Comparison of ENCODE assay signal across 14 cellular contexts in the genomic region with DNA sequence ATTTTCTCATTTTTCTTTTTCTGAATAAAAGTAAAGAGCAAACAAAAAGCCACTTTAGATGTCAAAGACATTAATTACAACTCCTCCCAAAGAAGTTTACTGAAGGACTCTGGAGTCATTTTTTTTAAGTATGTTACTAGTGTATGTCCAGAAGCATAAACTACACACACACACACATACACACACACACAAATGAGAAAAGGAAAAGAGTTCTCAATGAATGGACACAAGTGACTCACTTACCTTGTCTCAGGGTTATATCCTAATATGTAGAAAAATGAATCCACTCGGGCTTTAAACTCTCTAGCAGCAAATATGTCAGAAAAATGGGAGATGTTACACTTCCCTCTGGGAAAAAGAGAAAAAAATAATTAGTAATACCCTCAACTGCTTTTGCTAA.
DNase-seq lines count a peak whose midpoint lies in the region; ATAC-seq and TF ChIP-seq lines count a peak whose summit lies in the region.
"Had no signal": no experiment of that assay in that cellular context is flagged by ENCODE, and none has a peak within 500 bp of the region (broad histone marks: within the 10 kb centered on the region; RNA-seq: fewer than 3 reads in every experiment).

No MANE protein-coding gene starts in this region.

- H3K27ac Mint-ChIP-seq in T-helper 1 cell treated with Interleukin-12 subunit alpha and Interleukin-12 subunit beta and Interleukin-4 antibody, amounts not matched to agents 30 μg/mL and 1 μg/mL, for 36 hours, result peak overlapping the region; percentile 55
- peak overlapping the region; percentile 96 for H3K27ac Mint-ChIP-seq in activated T-helper 17 cell treated with anti-CD3 and anti-CD28 coated beads, Interleukin-2, amount 50 U/mL, for 72 hours
- peak overlapping the region; percentile 37 for H3K27ac Mint-ChIP-seq in stimulated activated naive B cell treated with anti-CD40 and anti-IgM and Interleukin-4, amounts not matched to agents 10 μg/mL and 1 μg/mL and 100 μg/mL, for 72 hours

- no peaks in the 10 kb centered on the region for H3K27me3 ChIP-seq in Karpas-422 (ENCODE audit: low read length)

- no peak overlapping the region for H3K9ac ChIP-seq in Karpas-422 (ENCODE audit: low read length)

- peak; percentile 19 for ATAC-seq in activated T-helper 17 cell treated with anti-CD3 and anti-CD28 coated beads, Interleukin-2, amount 50 U/mL, for 72 hours (replicated peaks)
- ATAC-seq in stimulated activated naive B cell treated with anti-CD40 and anti-IgM and Interleukin-4, amounts not matched to agents 10 μg/mL and 1 μg/mL and 100 μg/mL, for 72 hours (replicated peaks), result no peak
- no peak for ATAC-seq in HG02678 (IDR thresholded peaks at IDR 0.05; ENCODE audit: unreplicated experiment)

- peaks cover 34% of the 10 kb centered on the region for H3K36me3 Mint-ChIP-seq in T-helper 1 cell treated with Interleukin-12 subunit alpha and Interleukin-12 subunit beta and Interleukin-4 antibody, amounts not matched to agents 30 μg/mL and 1 μg/mL, for 36 hours (ENCODE audit: low read depth)
- H3K36me3 Mint-ChIP-seq in activated T-helper 17 cell treated with anti-CD3 and anti-CD28 coated beads, Interleukin-2, amount 50 U/mL, for 72 hours (ENCODE audit: low read depth), result peaks cover 17% of the 10 kb centered on the region
- H3K36me3 Mint-ChIP-seq in stimulated activated naive B cell treated with anti-CD40 and anti-IgM and Interleukin-4, amounts not matched to agents 10 μg/mL and 1 μg/mL and 100 μg/mL, for 72 hours, result peaks cover 31 to 43% of the 10 kb centered on the region in 2 donors

- H3K27me3 Mint-ChIP-seq in T-helper 1 cell treated with Interleukin-12 subunit alpha and Interleukin-12 subunit beta and Interleukin-4 antibody, amounts not matched to agents 30 μg/mL and 1 μg/mL, for 36 hours (ENCODE audit: low read depth), result no peaks in the 10 kb centered on the region
- H3K27me3 Mint-ChIP-seq in activated T-helper 17 cell treated with anti-CD3 and anti-CD28 coated beads, Interleukin-2, amount 50 U/mL, for 72 hours, result no peaks in the 10 kb centered on the region
- no peaks in the 10 kb centered on the region for H3K27me3 Mint-ChIP-seq in stimulated activated naive B cell treated with anti-CD40 and anti-IgM and Interleukin-4, amounts not matched to agents 10 μg/mL and 1 μg/mL and 100 μg/mL, for 72 hours

- H3K9me3 ChIP-seq in Karpas-422 (ENCODE audit: low read length), result peaks cover 4% of the 10 kb centered on the region; the same call in 1 of the 2 replicates
- H3K9me3 ChIP-seq: psoas muscle had no signal

- H3K9me3 Mint-ChIP-seq in T-helper 1 cell treated with Interleukin-12 subunit alpha and Interleukin-12 subunit beta and Interleukin-4 antibody, amounts not matched to agents 30 μg/mL and 1 μg/mL, for 36 hours, result peaks cover 11% of the 10 kb centered on the region
- H3K9me3 Mint-ChIP-seq in activated T-helper 17 cell treated with anti-CD3 and anti-CD28 coated beads, Interleukin-2, amount 50 U/mL, for 72 hours, result no peaks in the 10 kb centered on the region
- H3K9me3 Mint-ChIP-seq in stimulated activated naive B cell treated with anti-CD40 and anti-IgM and Interleukin-4, amounts not matched to agents 10 μg/mL and 1 μg/mL and 100 μg/mL, for 72 hours, result peaks cover 0 to 3% of the 10 kb centered on the region in 2 donors

- DNase-seq in T-helper 1 cell, result no peak
- DNase-seq in fibroblast of mammary gland (ENCODE audit: low read depth), result peak; percentile 35
- DNase-seq in stimulated activated naive B cell treated with anti-CD40 and anti-IgM and Interleukin-4, amounts not matched to agents 10 μg/mL and 1 μg/mL and 100 μg/mL, for 72 hours, result no peak
- DNase-seq in Karpas-422, result no peak
- no peak for DNase-seq in DMS153 treated with DMSO at 0.1 percent for 48 hours (lab: John Stamatoyannopoulos, UW; ENCODE audit: unreplicated experiment)
- DNase-seq: mesendoderm, NCI-H1694 treated with DMSO at 0.1 percent for 48 hours, NCI-H526, psoas muscle had no signal

- no peak overlapping the region for H2AFZ ChIP-seq in Karpas-422 (ENCODE audit: low read length)

- H4K20me1 ChIP-seq in Karpas-422 (ENCODE audit: insufficient read depth, low read depth, low read length), result no peaks in the 10 kb centered on the region

- H3K4me1 Mint-ChIP-seq in T-helper 1 cell treated with Interleukin-12 subunit alpha and Interleukin-12 subunit beta and Interleukin-4 antibody, amounts not matched to agents 30 μg/mL and 1 μg/mL, for 36 hours (ENCODE audit: low read depth), result peaks cover 40% of the 10 kb centered on the region
- peaks cover 33% of the 10 kb centered on the region for H3K4me1 Mint-ChIP-seq in activated T-helper 17 cell treated with anti-CD3 and anti-CD28 coated beads, Interleukin-2, amount 50 U/mL, for 72 hours
- H3K4me1 Mint-ChIP-seq in stimulated activated naive B cell treated with anti-CD40 and anti-IgM and Interleukin-4, amounts not matched to agents 10 μg/mL and 1 μg/mL and 100 μg/mL, for 72 hours, result peaks cover 14 to 28% of the 10 kb centered on the region in 2 donors

- H3K79me2 ChIP-seq in Karpas-422 (ENCODE audit: low read length), result no peaks in the 10 kb centered on the region

- H3K9me2 ChIP-seq in Karpas-422 (replicated peaks; ENCODE audit: insufficient read depth, low read length), result no peaks in the 10 kb centered on the region

- H3K36me3 ChIP-seq in Karpas-422 (ENCODE audit: insufficient read depth, low read length), result no peaks in the 10 kb centered on the region; the same call in 1 of the 2 replicates

- no peak overlapping the region for H3K27ac ChIP-seq in Karpas-422 (ENCODE audit: low read length)
- H3K27ac ChIP-seq: 22Rv1, VCaP had no signal

- H3K4me2 ChIP-seq in Karpas-422 (ENCODE audit: low read depth, low read length, poor library complexity, severe bottlenecking), result no peak overlapping the region

- H3K4me3 Mint-ChIP-seq in T-helper 1 cell treated with Interleukin-12 subunit alpha and Interleukin-12 subunit beta and Interleukin-4 antibody, amounts not matched to agents 30 μg/mL and 1 μg/mL, for 36 hours, result no peak overlapping the region
- H3K4me3 Mint-ChIP-seq in activated T-helper 17 cell treated with anti-CD3 and anti-CD28 coated beads, Interleukin-2, amount 50 U/mL, for 72 hours, result peak overlapping the region; percentile 72
- H3K4me3 Mint-ChIP-seq in stimulated activated naive B cell treated with anti-CD40 and anti-IgM and Interleukin-4, amounts not matched to agents 10 μg/mL and 1 μg/mL and 100 μg/mL, for 72 hours, result no peak overlapping the region

- H3K4me3 ChIP-seq in fibroblast of mammary gland (ENCODE audit: control insufficient read depth, low read depth, low read length) (no peak overlapping the region), Karpas-422 (ENCODE audit: low read length) (no peak overlapping the region)
- H3K4me3 ChIP-seq: psoas muscle had no signal

- H3K4me1 ChIP-seq in Karpas-422 (ENCODE audit: low read length), result no peaks in the 10 kb centered on the region

- no peak for TF ChIP-seq CTCF in fibroblast of mammary gland (conservative IDR thresholded peaks at IDR 0.05; ENCODE audit: control insufficient read depth, insufficient read depth, low read depth, low read length)

Comparison
In these comparisons a context has a peak if more than half of its experiments do, and no peak if none do; other contexts are left out.
1. H3K27ac Mint-ChIP-seq: peak in every context shown above with its lines; median percentile 96 in activated T-helper 17 cell treated with anti-CD3 and anti-CD28 coated beads, Interleukin-2, amount 50 U/mL, for 72 hours; 55 in T-helper 1 cell treated with Interleukin-12 subunit alpha and Interleukin-12 subunit beta and Interleukin-4 antibody, amounts not matched to agents 30 μg/mL and 1 μg/mL, for 36 hours; 37 in stimulated activated naive B cell treated with anti-CD40 and anti-IgM and Interleukin-4, amounts not matched to agents 10 μg/mL and 1 μg/mL and 100 μg/mL, for 72 hours.